22 cellular contexts compared by ENCODE assay signal in genomic region chr9:89902450-89902849, GRCh38.
DNase-seq lines count a peak whose midpoint lies in the region; ATAC-seq and TF ChIP-seq lines count a peak whose summit lies in the region.
"Had no signal": no experiment of that assay in that cellular context is flagged by ENCODE, and none has a peak within 500 bp of the region (broad histone marks: within the 10 kb centered on the region; RNA-seq: fewer than 3 reads in every experiment).

No MANE protein-coding gene starts in this region.

- H3K27me3 Mint-ChIP-seq in endothelial cell (ENCODE audit: unreplicated experiment) (no peaks in the 10 kb centered on the region), type B pancreatic cell (peaks cover 7% of the 10 kb centered on the region)

- ATAC-seq in omental fat pad (ENCODE audit: low FRiP score) (peak; percentile 76), HG03045 (IDR thresholded peaks at IDR 0.05; ENCODE audit: unreplicated experiment) (no peak), GM21360 (IDR thresholded peaks at IDR 0.05; ENCODE audit: unreplicated experiment) (no peak)
- ATAC-seq: mucosa of descending colon, SK-N-SH treated with all-trans-retinoic acid at 6 μM for 48 hours had no signal

- peak overlapping the region; percentile 22 for H3K4me3 Mint-ChIP-seq in endothelial cell (ENCODE audit: unreplicated experiment)
- H3K4me3 Mint-ChIP-seq in type B pancreatic cell = no peak overlapping the region

- CTCF ChIA-PET in GM10248 (lab: Yijun Ruan, JAX) = no interaction called here

- POLR2A ChIA-PET in GM10248 (lab: Yijun Ruan, JAX) = no interaction called here

- H3K4me1 Mint-ChIP-seq in endothelial cell (ENCODE audit: unreplicated experiment) (peaks cover 42% of the 10 kb centered on the region), type B pancreatic cell (ENCODE audit: unreplicated experiment) (peaks cover 16% of the 10 kb centered on the region)

- DNase-seq in G401 (ENCODE audit: low spot score) (peak; percentile 55), M059J (ENCODE audit: low read depth) (peak; percentile 80), endothelial cell (ENCODE audit: low spot score) (no peak), omental fat pad (ENCODE audit: low spot score) (no peak), type B pancreatic cell (ENCODE audit: extremely low spot score, unreplicated experiment) (no peak), GM10248 (ENCODE audit: extremely low spot score) (no peak)
- DNase-seq: activated CD4-positive, CD25-positive, alpha-beta regulatory T cell treated with anti-CD3 and anti-CD28 coated beads, Interleukin-2, amount 50 U/mL, for 72 hours; activated CD8-positive, alpha-beta memory T cell treated with anti-CD3 and anti-CD28 coated beads for 24 hours; activated naive CD4-positive, alpha-beta T cell treated with anti-CD3 and anti-CD28 coated beads, Interleukin-2, amount 50 U/mL, for 16 hours; activated T-cell treated with anti-CD3 and anti-CD28 coated beads, Interleukin-2, amount 50 U/mL, for 48 hours; Calu3; EL; heart right ventricle; KG1; mucosa of descending colon; NCI-H1930; NCI-H524; stimulated activated CD4-positive, alpha-beta T cell treated with anti-CD3 and anti-CD28 coated beads, Interleukin-4, amount 100 ng/mL, for 4 hours; T-helper 9 cell had no signal

- no peak for TF ChIP-seq CTCF in endothelial cell (IDR thresholded peaks at IDR 0.05; ENCODE audit: unreplicated experiment)
- no peak for TF ChIP-seq CTCF in omental fat pad (IDR thresholded peaks at IDR 0.05)
- TF ChIP-seq CTCF in type B pancreatic cell (conservative IDR thresholded peaks at IDR 0.05) = no peak
- no peak for TF ChIP-seq CTCF in GM10248 (IDR thresholded peaks at IDR 0.05; ENCODE audit: control extremely low read depth, extremely low read depth, low read depth, missing control alignments)

- in situ Hi-C loops in G401 (cut with HindIII; ENCODE audit: low sequenced_read_pairs) = no loop called here

- H3K36me3 Mint-ChIP-seq in endothelial cell (ENCODE audit: low read depth, unreplicated experiment) (no peaks in the 10 kb centered on the region), type B pancreatic cell (no peaks in the 10 kb centered on the region)

- H3K9me3 Mint-ChIP-seq in endothelial cell (ENCODE audit: unreplicated experiment) (no peaks in the 10 kb centered on the region), type B pancreatic cell (no peaks in the 10 kb centered on the region)

- no peak overlapping the region for H3K27ac Mint-ChIP-seq in endothelial cell (ENCODE audit: unreplicated experiment)
- H3K27ac Mint-ChIP-seq in type B pancreatic cell = no peak overlapping the region

Comparison
In these comparisons a context has a peak if more than half of its experiments do, and no peak if none do; other contexts are left out.
1. DNase-seq: peak in G401 (single experiment) and M059J (single experiment); none in endothelial cell (single experiment), omental fat pad (single experiment), type B pancreatic cell (single experiment) and GM10248 (single experiment).